Comparison of ENCODE assay signal across 14 cellular contexts in genomic region chr10:35684625-35685024, GRCh38. TPM values are rescaled to one million over a fixed set of nuclear protein-coding genes. Genes with fewer than 3 reads are reported as not detected.
DNase-seq lines count a peak whose midpoint lies in the region; ATAC-seq and TF ChIP-seq lines count a peak whose summit lies in the region.
"Had no signal": no experiment of that assay in that cellular context is flagged by ENCODE, and none has a peak within 500 bp of the region (broad histone marks: within the 10 kb centered on the region; RNA-seq: fewer than 3 reads in every experiment).

No MANE protein-coding gene starts in this region.

- DNase-seq in NCI-H1105 (lab: John Stamatoyannopoulos, UW) (peak; percentile 46), mesendoderm (no peak), NOMO-1 (lab: John Stamatoyannopoulos, UW; ENCODE audit: unreplicated experiment in 2 of 2) (no peak)
- no peak for DNase-seq in activated naive CD4-positive, alpha-beta T cell treated with anti-CD3 and anti-CD28 coated beads, Interleukin-2, amount 10 ng/mL, durations not matched to agents 7 days and 5 days
- DNase-seq in activated CD4-positive, alpha-beta T cell treated with anti-CD3 and anti-CD28 coated beads for 4 hours: no peak
- DNase-seq: COR-L47, GOT3, KBM-7, NCI-H345 had no signal

- no peaks in the 10 kb centered on the region for H3K9me3 Mint-ChIP-seq in activated naive CD4-positive, alpha-beta T cell treated with anti-CD3 and anti-CD28 coated beads, Interleukin-2, amount 10 ng/mL, durations not matched to agents 7 days and 5 days

- no peak overlapping the region for H2BK120ac ChIP-seq in mesendoderm (ENCODE audit: low read depth, low read length)

- no peaks in the 10 kb centered on the region for H3K36me3 ChIP-seq in mesendoderm (ENCODE audit: control insufficient read depth, insufficient read depth, low read length)
- H3K36me3 ChIP-seq: SJSA1 had no signal

- H3K79me1 ChIP-seq in mesendoderm (ENCODE audit: low read length): no peaks in the 10 kb centered on the region

- H2BK5ac ChIP-seq in mesendoderm (ENCODE audit: low read length): no peak overlapping the region

- no peak overlapping the region for H3K56ac ChIP-seq in mesendoderm (ENCODE audit: low read length)

- no peaks in the 10 kb centered on the region for H3K27me3 ChIP-seq in mesendoderm (ENCODE audit: insufficient read depth, low read length, poor library complexity)
- H3K27me3 ChIP-seq: SJSA1 had no signal

- H3K27ac ChIP-seq in 22Rv1 (peak overlapping the region; percentile 90), VCaP (peak overlapping the region; percentile 97), mesendoderm (ENCODE audit: low read depth, low read length) (no peak overlapping the region)
- H3K27ac ChIP-seq: SJSA1 had no signal

- H3K4me1 ChIP-seq in mesendoderm (ENCODE audit: control insufficient read depth, low read depth, low read length): no peaks in the 10 kb centered on the region

- H3K79me2 ChIP-seq in mesendoderm (ENCODE audit: control insufficient read depth, insufficient read depth, low read length): no peaks in the 10 kb centered on the region

- H2AK5ac ChIP-seq in mesendoderm (ENCODE audit: low read length): no peak overlapping the region

- H3K18ac ChIP-seq in mesendoderm (ENCODE audit: low read length): peak overlapping the region; percentile 39

- H3K4ac ChIP-seq in mesendoderm (ENCODE audit: low read depth, low read length): no peak overlapping the region

- no CpG with 5 or more reads among the region's 7 CpGs for WGBS in mesendoderm (ENCODE audit: extremely low coverage, insufficient coverage, low lambda C conversion rate)

- no peaks in the 10 kb centered on the region for H3K36me3 Mint-ChIP-seq in activated naive CD4-positive, alpha-beta T cell treated with anti-CD3 and anti-CD28 coated beads, Interleukin-2, amount 10 ng/mL, durations not matched to agents 7 days and 5 days
- H3K36me3 Mint-ChIP-seq: CD14-positive monocyte had no signal

- ATAC-seq in HG02884 (IDR thresholded peaks at IDR 0.05; ENCODE audit: unreplicated experiment): no peak

- H3K27me3 Mint-ChIP-seq in activated naive CD4-positive, alpha-beta T cell treated with anti-CD3 and anti-CD28 coated beads, Interleukin-2, amount 10 ng/mL, durations not matched to agents 7 days and 5 days: no peaks in the 10 kb centered on the region

- H3K4me3 Mint-ChIP-seq in activated naive CD4-positive, alpha-beta T cell treated with anti-CD3 and anti-CD28 coated beads, Interleukin-2, amount 10 ng/mL, durations not matched to agents 7 days and 5 days: no peak overlapping the region
- H3K4me3 Mint-ChIP-seq: CD14-positive monocyte had no signal

- H3K4me1 Mint-ChIP-seq in activated naive CD4-positive, alpha-beta T cell treated with anti-CD3 and anti-CD28 coated beads, Interleukin-2, amount 10 ng/mL, durations not matched to agents 7 days and 5 days: no peaks in the 10 kb centered on the region
- H3K4me1 Mint-ChIP-seq: CD14-positive monocyte had no signal

- no peak overlapping the region for H3K4me3 ChIP-seq in mesendoderm (ENCODE audit: low read length)
- H3K4me3 ChIP-seq: SJSA1 had no signal

- no peak overlapping the region for H2BK15ac ChIP-seq in mesendoderm (replicated peaks; ENCODE audit: low read depth)

- no peak overlapping the region for H4K8ac ChIP-seq in mesendoderm (ENCODE audit: low read depth, low read length)

- no peak overlapping the region for H4K5ac ChIP-seq in mesendoderm (ENCODE audit: low read length)

- CTCF ChIA-PET in activated naive CD4-positive, alpha-beta T cell treated with anti-CD3 and anti-CD28 coated beads, Interleukin-2, amount 10 ng/mL, durations not matched to agents 7 days and 5 days (lab: Charles Lee): no interaction called here

- no peak overlapping the region for H3K27ac Mint-ChIP-seq in activated naive CD4-positive, alpha-beta T cell treated with anti-CD3 and anti-CD28 coated beads, Interleukin-2, amount 10 ng/mL, durations not matched to agents 7 days and 5 days
- H3K27ac Mint-ChIP-seq: CD14-positive monocyte had no signal

- no peak overlapping the region for H3K23ac ChIP-seq in mesendoderm (ENCODE audit: low read length)

- no peak overlapping the region for H3K4me2 ChIP-seq in mesendoderm (ENCODE audit: low read length)

- TF ChIP-seq CTCF in 22Rv1 (IDR thresholded peaks at IDR 0.05) (no peak), VCaP (conservative IDR thresholded peaks at IDR 0.05) (no peak)

- no peak overlapping the region for H3K9ac ChIP-seq in mesendoderm (ENCODE audit: low read length)

RNA-seq across cellular contexts. Expression of gene FZD8, which starts 42.5 kb away (rescaled TPM):
- polyA plus RNA-seq in mesendoderm (2013, experiment 1 of 2): 6.6 TPM
- polyA plus RNA-seq in mesendoderm (2013, experiment 2 of 2): 6.2 TPM
